Comparison of ENCODE assay signal across 14 cellular contexts in the genomic region with DNA sequence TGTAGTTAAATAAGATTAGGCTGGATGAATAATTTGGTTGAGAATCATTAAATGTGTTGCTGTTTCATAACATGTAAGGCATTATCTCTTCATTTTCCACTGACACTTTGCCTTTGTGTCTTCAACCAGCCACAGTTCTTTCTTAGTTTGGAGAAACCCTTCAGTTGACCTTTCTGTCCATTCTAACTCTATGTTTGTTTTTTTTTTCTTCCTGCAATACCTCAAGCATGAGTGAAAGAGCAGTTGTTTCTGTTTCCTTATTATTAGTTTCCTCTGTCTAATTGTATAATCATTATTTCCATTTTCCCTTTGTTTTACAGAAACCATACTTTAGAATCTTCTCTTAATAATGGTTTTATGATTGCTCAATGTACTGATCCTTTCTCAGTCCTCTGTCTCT. TPM values are rescaled to one million over a fixed set of nuclear protein-coding genes. Genes with fewer than 3 reads are reported as not detected.
DNase-seq lines count a peak whose midpoint lies in the region; ATAC-seq, FAIRE-seq and TF ChIP-seq lines count a peak whose summit lies in the region.
"Had no signal": no experiment of that assay in that cellular context is flagged by ENCODE, and none has a peak within 500 bp of the region (broad histone marks: within the 10 kb centered on the region; RNA-seq: fewer than 3 reads in every experiment).

No MANE protein-coding gene starts in this region.

- no peak for FAIRE-seq in GM12891 (lab: Jason Lieb, UNC)

- in situ Hi-C loops in GM13977 (cut with MboI; ENCODE audit: low pct_unique_long_range_greater_than_20kb, low sequenced_read_pairs, unreplicated experiment), result no loop called here

- intact Hi-C loops in activated T-helper 1 cell treated with anti-CD3 and anti-CD28 coated beads, Interleukin-12 subunit alpha, Interleukin-12 subunit beta, Interleukin-2, Interleukin-4 antibody, amounts not matched to agents 30 ng/mL and 10 ng/mL and 1 ng/mL, durations not matched to agents 14 hours and 24 hours and 36 hours (cut with micrococcal nuclease), result no loop called here

- H3K27ac Mint-ChIP-seq in stimulated activated naive CD8-positive, alpha-beta T cell treated with anti-CD3 and anti-CD28 coated beads, Interleukin-15, amount 100 ng/mL, for 72 hours, result peak overlapping the region in 1 of 2 donors; percentile 79
- H3K27ac Mint-ChIP-seq in activated T-helper 1 cell treated with anti-CD3 and anti-CD28 coated beads, Interleukin-12 subunit alpha, Interleukin-12 subunit beta, Interleukin-2, Interleukin-4 antibody, amounts not matched to agents 30 ng/mL and 10 ng/mL and 1 ng/mL, durations not matched to agents 14 hours and 24 hours and 36 hours, result peak overlapping the region; percentile 2
- H3K27ac Mint-ChIP-seq: H9 had no signal

- no peak for DNase-seq in stimulated activated naive CD8-positive, alpha-beta T cell treated with anti-CD3 and anti-CD28 coated beads, Interleukin-15, Interleukin-2, amounts not matched to agents 100 U/mL and 50 U/mL, for 24 hours
- DNase-seq in stimulated activated naive CD8-positive, alpha-beta T cell treated with anti-CD3 and anti-CD28 coated beads, Interleukin-15, amount 100 ng/mL, for 72 hours, result no peak
- DNase-seq in activated T-helper 1 cell treated with anti-CD3 and anti-CD28 coated beads, Interleukin-12 subunit alpha, Interleukin-12 subunit beta, Interleukin-2, Interleukin-4 antibody, amounts not matched to agents 30 ng/mL and 10 ng/mL and 1 ng/mL, durations not matched to agents 14 hours and 24 hours and 36 hours (ENCODE audit: low spot score), result no peak
- DNase-seq in iris pigment epithelial cell (ENCODE audit: low read depth) (peak; percentile 8), GM13977 (ENCODE audit: low spot score) (no peak), SKM-1 treated with dmso at 0.1 percent for 144 hours (lab: John Stamatoyannopoulos, UW; ENCODE audit: unreplicated experiment) (no peak), GM12891 (ENCODE audit: insufficient read length, low spot score) (no peak)
- DNase-seq: activated CD4-positive, alpha-beta T cell treated with anti-CD3 and anti-CD28 coated beads for 4 hours; dorsolateral prefrontal cortex; H9; natural killer cell; NCI-H748 treated with DMSO at 0.1 percent for 48 hours; transverse colon had no signal

- TF ChIP-seq POLR2A in GM12891 (IDR thresholded peaks at IDR 0.05; ENCODE audit: low read depth, low read length), result no peak

- peaks cover 13% of the 10 kb centered on the region for H3K36me3 Mint-ChIP-seq in activated T-helper 1 cell treated with anti-CD3 and anti-CD28 coated beads, Interleukin-12 subunit alpha, Interleukin-12 subunit beta, Interleukin-2, Interleukin-4 antibody, amounts not matched to agents 30 ng/mL and 10 ng/mL and 1 ng/mL, durations not matched to agents 14 hours and 24 hours and 36 hours (ENCODE audit: low read depth)

- no peaks in the 10 kb centered on the region for H3K9me3 Mint-ChIP-seq in stimulated activated naive CD8-positive, alpha-beta T cell treated with anti-CD3 and anti-CD28 coated beads, Interleukin-15, amount 100 ng/mL, for 72 hours
- no peaks in the 10 kb centered on the region for H3K9me3 Mint-ChIP-seq in activated T-helper 1 cell treated with anti-CD3 and anti-CD28 coated beads, Interleukin-12 subunit alpha, Interleukin-12 subunit beta, Interleukin-2, Interleukin-4 antibody, amounts not matched to agents 30 ng/mL and 10 ng/mL and 1 ng/mL, durations not matched to agents 14 hours and 24 hours and 36 hours
- H3K9me3 Mint-ChIP-seq: H9, natural killer cell had no signal

- peak; percentile 32 for ATAC-seq in stimulated activated naive CD8-positive, alpha-beta T cell treated with anti-CD3 and anti-CD28 coated beads, Interleukin-15, Interleukin-2, amounts not matched to agents 100 U/mL and 50 U/mL, for 24 hours
- ATAC-seq in stimulated activated naive CD8-positive, alpha-beta T cell treated with anti-CD3 and anti-CD28 coated beads, Interleukin-15, amount 100 ng/mL, for 72 hours, result no peak
- no peak for ATAC-seq in GM21825 (IDR thresholded peaks at IDR 0.05; ENCODE audit: unreplicated experiment)
- ATAC-seq: natural killer cell had no signal

- H3K4me3 Mint-ChIP-seq in stimulated activated naive CD8-positive, alpha-beta T cell treated with anti-CD3 and anti-CD28 coated beads, Interleukin-15, amount 100 ng/mL, for 72 hours, result peak overlapping the region in 1 of 2 donors; percentile 20
- no peak overlapping the region for H3K4me3 Mint-ChIP-seq in activated T-helper 1 cell treated with anti-CD3 and anti-CD28 coated beads, Interleukin-12 subunit alpha, Interleukin-12 subunit beta, Interleukin-2, Interleukin-4 antibody, amounts not matched to agents 30 ng/mL and 10 ng/mL and 1 ng/mL, durations not matched to agents 14 hours and 24 hours and 36 hours
- H3K4me3 Mint-ChIP-seq: H9, natural killer cell had no signal

- TF ChIP-seq CTCF in GM13977 (IDR thresholded peaks at IDR 0.05; ENCODE audit: extremely low read depth, insufficient read depth, missing control alignments), result no peak

- H3K4me1 Mint-ChIP-seq in stimulated activated naive CD8-positive, alpha-beta T cell treated with anti-CD3 and anti-CD28 coated beads, Interleukin-15, amount 100 ng/mL, for 72 hours, result peaks cover 12% of the 10 kb centered on the region
- peaks cover 11% of the 10 kb centered on the region for H3K4me1 Mint-ChIP-seq in activated T-helper 1 cell treated with anti-CD3 and anti-CD28 coated beads, Interleukin-12 subunit alpha, Interleukin-12 subunit beta, Interleukin-2, Interleukin-4 antibody, amounts not matched to agents 30 ng/mL and 10 ng/mL and 1 ng/mL, durations not matched to agents 14 hours and 24 hours and 36 hours (ENCODE audit: low read depth)
- H3K4me1 Mint-ChIP-seq: H9, natural killer cell had no signal

- no peaks in the 10 kb centered on the region for H3K27me3 Mint-ChIP-seq in stimulated activated naive CD8-positive, alpha-beta T cell treated with anti-CD3 and anti-CD28 coated beads, Interleukin-15, amount 100 ng/mL, for 72 hours
- no peaks in the 10 kb centered on the region for H3K27me3 Mint-ChIP-seq in activated T-helper 1 cell treated with anti-CD3 and anti-CD28 coated beads, Interleukin-12 subunit alpha, Interleukin-12 subunit beta, Interleukin-2, Interleukin-4 antibody, amounts not matched to agents 30 ng/mL and 10 ng/mL and 1 ng/mL, durations not matched to agents 14 hours and 24 hours and 36 hours (ENCODE audit: insufficient read depth)

TF ChIP-seq in GM12891, 5 proteins besides CTCF, POLR2A, EP300 and RAD21:
- no peak for TF ChIP-seq POLR2AphosphoS5 (IDR thresholded peaks at IDR 0.05; ENCODE audit: low read depth, low read length)
- no peak for TF ChIP-seq POU2F2 (IDR thresholded peaks at IDR 0.05; ENCODE audit: low read depth, low read length)
- TF ChIP-seq PAX5 (IDR thresholded peaks at IDR 0.05; ENCODE audit: insufficient read depth, low read length, severe bottlenecking), result no peak
- no peak for TF ChIP-seq TAF1 (IDR thresholded peaks at IDR 0.05; ENCODE audit: low read depth, low read length)
- TF ChIP-seq SPI1 (IDR thresholded peaks at IDR 0.05; ENCODE audit: low read depth, low read length), result no peak

RNA-seq across cellular contexts. Expression of gene HADHB, which starts 25.6 kb away (rescaled TPM):
- 78.8 and 78.9 TPM in 2 replicates for total RNA-seq in activated T-helper 1 cell treated with anti-CD3 and anti-CD28 coated beads, Interleukin-12 subunit alpha, Interleukin-12 subunit beta, Interleukin-2, Interleukin-4 antibody, amounts not matched to agents 30 ng/mL and 10 ng/mL and 1 ng/mL, durations not matched to agents 14 hours and 24 hours and 36 hours
- 51.0 TPM for polyA plus RNA-seq in GM12891 (2012; ENCODE audit: low read depth, missing spikeins)

RNA-seq across cellular contexts. Expression of gene HADHA, which starts 25.9 kb away (rescaled TPM):
- 96.8 and 99.9 TPM in 2 replicates for total RNA-seq in activated T-helper 1 cell treated with anti-CD3 and anti-CD28 coated beads, Interleukin-12 subunit alpha, Interleukin-12 subunit beta, Interleukin-2, Interleukin-4 antibody, amounts not matched to agents 30 ng/mL and 10 ng/mL and 1 ng/mL, durations not matched to agents 14 hours and 24 hours and 36 hours
- polyA plus RNA-seq in GM12891 (2012; ENCODE audit: low read depth, missing spikeins), result 90.1 TPM
